In genomic region chr10:21526952-21527633, GRCh38 we compare ENCODE assay signal across 8 cellular contexts. TPM values are rescaled to one million over a fixed set of nuclear protein-coding genes. Genes with fewer than 3 reads are reported as not detected.
DNase-seq lines count a peak whose midpoint lies in the region; ATAC-seq and TF ChIP-seq lines count a peak whose summit lies in the region.

No MANE protein-coding gene starts in this region.

- peak; percentile 37 for ATAC-seq in HCT116

- TF ChIP-seq RAD21 in HCT116 (IDR thresholded peaks at IDR 0.05; ENCODE audit: low read depth) = 0 out of 2 replicates have a peak, but pooled peaks have one; percentile 1

- H3K4me3 ChIP-seq in HCT116 (replicated peaks in 1 of 2; ENCODE audit: low read depth in 1 of 2, low read length in 2 of 2) (peak overlapping the region; percentile 52 to 56), right atrium auricular region (peak overlapping the region; percentile 60 to 79)

- H3K27ac ChIP-seq in HCT116 (ENCODE audit: low read depth, low read length) (peak overlapping the region; percentile 91), right atrium auricular region (peak overlapping the region; percentile 98)

- no peaks in the 10 kb centered on the region for H3K9me2 ChIP-seq in HCT116 (ENCODE audit: insufficient read depth)

- peak overlapping the region; percentile 76 for H3K4me3 Mint-ChIP-seq in Calu3 (ENCODE audit: low read depth, unreplicated experiment)

- H3K27ac Mint-ChIP-seq in Calu3 (ENCODE audit: unreplicated experiment) = peak overlapping the region; percentile 70

- peaks cover 17 to 67% of the 10 kb centered on the region in 2 experiments for H3K4me1 ChIP-seq in HCT116 (ENCODE audit: control insufficient read depth in 1 of 2, insufficient read depth in 2 of 2, low read length in 2 of 2)
- H3K4me1 ChIP-seq in right atrium auricular region = peaks cover 0 to 13% of the 10 kb centered on the region in 2 donors

- no TSS peak for BruUV-seq in Calu3 (replicated peaks; lab: Mats Ljungman, UMichigan)
- BruUV-seq in HCT116 (replicated peaks; lab: Mats Ljungman, UMichigan) = TSS peak; percentile 73

- peaks cover 28% of the 10 kb centered on the region for H3K36me3 Mint-ChIP-seq in Calu3 (ENCODE audit: insufficient read depth, unreplicated experiment)

- H3K36me3 ChIP-seq in HCT116 (ENCODE audit: control insufficient read depth in 1 of 2, insufficient read depth in 2 of 2, low read length in 2 of 2) (no peaks in the 10 kb centered on the region), right atrium auricular region (no peaks in the 10 kb centered on the region)

- H3K27me3 ChIP-seq in HCT116 (ENCODE audit: insufficient read depth, low read length) (no peaks in the 10 kb centered on the region), right atrium auricular region (no peaks in the 10 kb centered on the region)

- peak; percentile 50 for DNase-seq in Calu3
- no peak for DNase-seq in HCT116 (ENCODE audit: low read depth, low spot score)
- peak; percentile 47 for DNase-seq in SHP77 treated with DMSO at 0.1 percent for 48 hours (lab: John Stamatoyannopoulos, UW)
- peak in 48 of 58 donors; percentile 15 to 84 (median 56) for DNase-seq in anterior cingulate cortex (lab: John Stamatoyannopoulos, UW)
- peak; percentile 67 for DNase-seq in right atrium auricular region (ENCODE audit: low spot score)
- DNase-seq in posterior vena cava (ENCODE audit: low spot score) = peak; percentile 91
- no peak for DNase-seq in NK-92 (lab: John Stamatoyannopoulos, UW; ENCODE audit: unreplicated experiment)
- no peak for DNase-seq in NCI-H1436 treated with DMSO at 0.1 percent for 48 hours (lab: John Stamatoyannopoulos, UW)

- peak overlapping the region; percentile 86 for H3K9ac ChIP-seq in HCT116 (ENCODE audit: low read length)

- H4K20me1 ChIP-seq in HCT116 (ENCODE audit: insufficient read depth) = no peaks in the 10 kb centered on the region

- intact Hi-C loops in Calu3 (cut with micrococcal nuclease; ENCODE audit: unreplicated experiment) = no loop called here
- intact Hi-C loops in HCT116 (cut with micrococcal nuclease) = loop anchor here (2.0 kb wide), 1 partner anchor 30 kb away; no protein-coding TSS in a partner anchor
- intact Hi-C loops in posterior vena cava (cut with DNase I) = no loop called here

- H2AFZ ChIP-seq in HCT116 (ENCODE audit: low read depth, low read length, poor library complexity, severe bottlenecking) = peak overlapping the region; percentile 36

- RAD21 ChIA-PET in HCT116 (lab: Charles Lee; ENCODE audit: low non-redundant PET in 1 of 2, low total read pairs in 2 of 2, uncharacterized antibody in 2 of 2, unreplicated experiment in 2 of 2) = interaction anchor here in 1 of 2 experiments (1.2 kb wide), 1 partner anchor 248 kb away, joined by 5 read pairs; no protein-coding TSS in a partner anchor

- H3K9me3 ChIP-seq in HCT116 (ENCODE audit: control insufficient read depth in 1 of 2, insufficient read depth in 1 of 2, low read depth in 1 of 2, low read length in 2 of 2) (no peaks in the 10 kb centered on the region), right atrium auricular region (no peaks in the 10 kb centered on the region)

- no peaks in the 10 kb centered on the region for H3K9me3 Mint-ChIP-seq in Calu3 (ENCODE audit: low read depth, unreplicated experiment)

- CTCF ChIA-PET in Calu3 (lab: Charles Lee) = interaction anchor here (0.6 to 0.7 kb wide), 3 partner anchors 23 to 134 kb away, joined by 3 to 4 read pairs (median 3); no protein-coding TSS in a partner anchor
- CTCF ChIA-PET in HCT116 (lab: Charles Lee) = interaction anchor here (1.3 kb wide), 1 partner anchor 31 kb away, joined by 5 read pairs; no protein-coding TSS in a partner anchor

- TF ChIP-seq POLR2A in HCT116 (IDR thresholded peaks at IDR 0.05; ENCODE audit: borderline replicate concordance, extremely low read depth, insufficient read depth, insufficient read length) = no peak

- H3K27me3 Mint-ChIP-seq in Calu3 (ENCODE audit: unreplicated experiment) = peaks cover 13% of the 10 kb centered on the region

- TF ChIP-seq CTCF in Calu3 (IDR thresholded peaks at IDR 0.05; ENCODE audit: unreplicated experiment) = no peak
- no peak for TF ChIP-seq CTCF in HCT116 (IDR thresholded peaks at IDR 0.05 in 2 of 3, conservative IDR thresholded peaks at IDR 0.05 in 1 of 3; ENCODE audit: borderline replicate concordance in 1 of 3, insufficient read depth in 1 of 3, low read depth in 2 of 3, low read length in 2 of 3)
- no peak for TF ChIP-seq CTCF in right atrium auricular region (IDR thresholded peaks at IDR 0.05)

- POLR2A ChIA-PET in HCT116 (lab: Charles Lee) = interaction anchor here (1.6 kb wide), 1 partner anchor 9 kb away, joined by 9 read pairs; no protein-coding TSS in a partner anchor

- no peaks in the 10 kb centered on the region for H3K79me2 ChIP-seq in HCT116 (ENCODE audit: insufficient read depth, low read length)

- peak overlapping the region; percentile 88 for H3K4me2 ChIP-seq in HCT116 (ENCODE audit: low read length)

- H3K4me1 Mint-ChIP-seq in Calu3 (ENCODE audit: low read depth, unreplicated experiment) = no peaks in the 10 kb centered on the region

TF ChIP-seq in HCT116, 20 proteins besides CTCF, POLR2A, EP300 and RAD21:
- TF ChIP-seq SRF (IDR thresholded peaks at IDR 0.05; ENCODE audit: low read depth) (no peak), JUND (IDR thresholded peaks at IDR 0.05) (no peak), ZFX (IDR thresholded peaks at IDR 0.05) (peak; percentile 77), EZH2phosphoT487 (IDR thresholded peaks at IDR 0.05; ENCODE audit: borderline replicate concordance) (no peak), POLR2AphosphoS5 (IDR thresholded peaks at IDR 0.05; ENCODE audit: low read depth, low read length) (peak; percentile 18), EZH2 (IDR thresholded peaks at IDR 0.05) (no peak), CBX3 (IDR thresholded peaks at IDR 0.05; ENCODE audit: low read depth) (no peak)

RNA-seq across cellular contexts. Expression of gene SKIDA1, which starts 1.6 kb away (rescaled TPM):
- 0.40 TPM in 1 of 2 replicates, not detected in the other for total RNA-seq in Calu3 (2022)
- total RNA-seq in HCT116 (2021; ENCODE audit: unreplicated experiment) = 0.34 TPM
- polyA plus RNA-seq in HCT116 (2012) = 0.12 and 0.20 TPM in 2 replicates
- total RNA-seq in right atrium auricular region = 1 to 10 TPM; 2.1 to 2.6 TPM
- 1 to 10 TPM in 1 of 2 donors, under 1 TPM in 1; 0.33 to 1.2 TPM for total RNA-seq in posterior vena cava

RNA-seq across cellular contexts. Expression of gene MLLT10, which starts 6.9 kb away (rescaled TPM):
- 32.1 and 34.7 TPM in 2 replicates for total RNA-seq in Calu3 (2022)
- total RNA-seq in HCT116 (2021; ENCODE audit: unreplicated experiment) = 45.2 TPM
- polyA plus RNA-seq in HCT116 (2012) = 17.3 and 25.3 TPM in 2 replicates
- total RNA-seq in right atrium auricular region = 10 to 100 TPM; 18.8 to 27.2 TPM
- total RNA-seq in posterior vena cava = 10 to 100 TPM; 31.5 to 34.0 TPM

Comparison
In these comparisons a context has a peak if more than half of its experiments do, and no peak if none do; other contexts are left out.
1. DNase-seq: peak in Calu3 (single experiment), SHP77 treated with DMSO at 0.1 percent for 48 hours (single experiment), anterior cingulate cortex (48 of 58), right atrium auricular region (single experiment) and posterior vena cava (single experiment); none in HCT116 (single experiment), NK-92 (single experiment) and NCI-H1436 treated with DMSO at 0.1 percent for 48 hours (single experiment).